ENCODE assay signal across 8 cellular contexts in genomic region chr1:200740291-200741212, GRCh38. TPM values are rescaled to one million over a fixed set of nuclear protein-coding genes. Genes with fewer than 3 reads are reported as not detected.
A peak's percentile ranks its signal among the peaks of the same experiment; 100 is the strongest.
DNase-seq lines count a peak whose midpoint lies in the region; ATAC-seq, FAIRE-seq and TF ChIP-seq lines count a peak whose summit lies in the region.

No MANE protein-coding gene starts in this region.

- dilution Hi-C loops in keratinocyte (cut with MboI; ENCODE audit: extremely low pct_ligation_motif_present, low sequenced_read_pairs) = no loop called here

- WGBS in thyroid gland, 2 donors = 8 to 13% methylated on average over 7 of the region's 7 CpGs

- FAIRE-seq in keratinocyte (lab: Jason Lieb, UNC) = no peak

- CTCF ChIA-PET in activated CD4-positive, alpha-beta T cell treated with anti-CD3 and anti-CD28 coated beads, Interleukin-2, amount 10 ng/mL, durations not matched to agents 7 days and 5 days (lab: Charles Lee) = interaction anchor here (0.7 kb wide), 1 partner anchor 1609 kb away, joined by 4 read pairs; no protein-coding TSS in a partner anchor

- no peaks in the 10 kb centered on the region for H3K9me1 ChIP-seq in keratinocyte (ENCODE audit: control insufficient read depth, extremely low read depth, insufficient read depth, low read length)

- no peaks in the 10 kb centered on the region for H3K9me3 Mint-ChIP-seq in activated CD4-positive, alpha-beta T cell treated with anti-CD3 and anti-CD28 coated beads, Interleukin-2, amount 10 ng/mL, durations not matched to agents 7 days and 5 days
- no peaks in the 10 kb centered on the region for H3K9me3 Mint-ChIP-seq in activated T-helper 2 cell treated with anti-CD3 and anti-CD28 coated beads, Interferon-gamma antibody, Interleukin-2, Interleukin-4, amounts not matched to agents 10 μg/mL and 5 μg/mL and 100 μg/mL, durations not matched to agents 14 hours and 24 hours and 36 hours

- peaks cover 58% of the 10 kb centered on the region for H3K79me2 ChIP-seq in keratinocyte (ENCODE audit: control insufficient read depth, insufficient read depth, low read length)

- no peak for TF ChIP-seq POLR2A in thyroid gland (IDR thresholded peaks at IDR 0.05)

- H2AFZ ChIP-seq in keratinocyte (ENCODE audit: control insufficient read depth, low read length) = no peak overlapping the region

- no peaks in the 10 kb centered on the region for H3K27me3 ChIP-seq in keratinocyte (ENCODE audit: control insufficient read depth, extremely low read depth, insufficient read depth, low read length)
- no peaks in the 10 kb centered on the region for H3K27me3 ChIP-seq in thyroid gland

- H3K36me3 ChIP-seq in keratinocyte (ENCODE audit: control insufficient read depth in 2 of 2, extremely low read depth in 1 of 2, insufficient read depth in 2 of 2, low read length in 2 of 2) (peaks cover 0 to 6% of the 10 kb centered on the region in 2 experiments), thyroid gland (no peaks in the 10 kb centered on the region)

- H3K4me2 ChIP-seq in keratinocyte (ENCODE audit: control insufficient read depth, extremely low read depth, insufficient read depth, low read depth, low read length) = peak overlapping the region; percentile 83

- no peak for DNase-seq in activated CD4-positive, alpha-beta T cell treated with anti-CD3 and anti-CD28 coated beads, Interleukin-2, amount 10 ng/mL, durations not matched to agents 7 days and 5 days
- DNase-seq in activated CD4-positive, alpha-beta T cell treated with anti-CD3 and anti-CD28 coated beads for 1 hour = no peak
- DNase-seq in activated T-helper 2 cell treated with anti-CD3 and anti-CD28 coated beads, Interferon-gamma antibody, Interleukin-2, Interleukin-4, amounts not matched to agents 10 μg/mL and 5 μg/mL and 100 μg/mL, durations not matched to agents 14 hours and 24 hours and 36 hours (ENCODE audit: low spot score) = no peak
- DNase-seq in keratinocyte (ENCODE audit: low read depth, low spot score) (no peak), thyroid gland (no peak), T-helper 9 cell (no peak), NCI-H748 treated with DMSO at 0.1 percent for 48 hours (lab: John Stamatoyannopoulos, UW) (no peak)

- no peak overlapping the region for H3K27ac Mint-ChIP-seq in activated CD4-positive, alpha-beta T cell treated with anti-CD3 and anti-CD28 coated beads, Interleukin-2, amount 10 ng/mL, durations not matched to agents 7 days and 5 days
- H3K27ac Mint-ChIP-seq in activated T-helper 2 cell treated with anti-CD3 and anti-CD28 coated beads, Interferon-gamma antibody, Interleukin-2, Interleukin-4, amounts not matched to agents 10 μg/mL and 5 μg/mL and 100 μg/mL, durations not matched to agents 14 hours and 24 hours and 36 hours = no peak overlapping the region

- no peaks in the 10 kb centered on the region for H3K36me3 Mint-ChIP-seq in activated CD4-positive, alpha-beta T cell treated with anti-CD3 and anti-CD28 coated beads, Interleukin-2, amount 10 ng/mL, durations not matched to agents 7 days and 5 days (ENCODE audit: low read depth)
- H3K36me3 Mint-ChIP-seq in activated T-helper 2 cell treated with anti-CD3 and anti-CD28 coated beads, Interferon-gamma antibody, Interleukin-2, Interleukin-4, amounts not matched to agents 10 μg/mL and 5 μg/mL and 100 μg/mL, durations not matched to agents 14 hours and 24 hours and 36 hours (ENCODE audit: low read depth) = no peaks in the 10 kb centered on the region

- peak overlapping the region; percentile 48 for H3K4me3 Mint-ChIP-seq in activated CD4-positive, alpha-beta T cell treated with anti-CD3 and anti-CD28 coated beads, Interleukin-2, amount 10 ng/mL, durations not matched to agents 7 days and 5 days
- peak overlapping the region; percentile 68 for H3K4me3 Mint-ChIP-seq in activated T-helper 2 cell treated with anti-CD3 and anti-CD28 coated beads, Interferon-gamma antibody, Interleukin-2, Interleukin-4, amounts not matched to agents 10 μg/mL and 5 μg/mL and 100 μg/mL, durations not matched to agents 14 hours and 24 hours and 36 hours (ENCODE audit: low read depth)

- H3K9ac ChIP-seq in keratinocyte (ENCODE audit: control insufficient read depth, extremely low read depth, insufficient read depth, low read length) = peak overlapping the region; percentile 75

- peak overlapping the region; percentile 61 to 100 (median 72) for H3K4me3 ChIP-seq in keratinocyte (ENCODE audit: control insufficient read depth in 2 of 3, extremely low read depth in 1 of 3, insufficient read depth in 2 of 3, low read depth in 1 of 3, low read length in 3 of 3)
- peak overlapping the region; percentile 83 to 91 (median 89) for H3K4me3 ChIP-seq in thyroid gland (replicated peaks in 1 of 3)

- H3K27ac ChIP-seq in keratinocyte (ENCODE audit: control insufficient read depth, insufficient read depth, low read length) = peak overlapping the region; percentile 68
- peak overlapping the region in 1 of 3 donors; percentile 100 for H3K27ac ChIP-seq in thyroid gland

- H3K9me3 ChIP-seq in keratinocyte (ENCODE audit: control insufficient read depth, low read depth, low read length) (no peaks in the 10 kb centered on the region), thyroid gland (no peaks in the 10 kb centered on the region)

- intact Hi-C loops in activated T-helper 2 cell treated with anti-CD3 and anti-CD28 coated beads, Interferon-gamma antibody, Interleukin-2, Interleukin-4, amounts not matched to agents 10 μg/mL and 5 μg/mL and 100 μg/mL, durations not matched to agents 14 hours and 24 hours and 36 hours (cut with micrococcal nuclease) = no loop called here
- intact Hi-C loops in thyroid gland (cut with DNase I) = loop anchor here (10.0 kb wide), 1 partner anchor 54 kb away; no protein-coding TSS in a partner anchor

- TF ChIP-seq CTCF in keratinocyte (optimal IDR thresholded peaks at IDR 0.05 in 1 of 3, IDR thresholded peaks at IDR 0.05 in 1 of 3, conservative IDR thresholded peaks at IDR 0.05 in 1 of 3; ENCODE audit: extremely low read depth in 1 of 3, insufficient read depth in 2 of 3, low read length in 3 of 3) (no peak), thyroid gland (IDR thresholded peaks at IDR 0.05) (no peak)

- ATAC-seq in HG02852 (IDR thresholded peaks at IDR 0.05; ENCODE audit: unreplicated experiment) = no peak

- H3K4me1 ChIP-seq in keratinocyte (ENCODE audit: control insufficient read depth, extremely low read depth, insufficient read depth, low read length) = peaks cover 21% of the 10 kb centered on the region
- H3K4me1 ChIP-seq in thyroid gland = peaks cover 25 to 36% of the 10 kb centered on the region in 2 donors

- H3K27me3 Mint-ChIP-seq in activated CD4-positive, alpha-beta T cell treated with anti-CD3 and anti-CD28 coated beads, Interleukin-2, amount 10 ng/mL, durations not matched to agents 7 days and 5 days = peaks cover 36% of the 10 kb centered on the region
- peaks cover 54% of the 10 kb centered on the region for H3K27me3 Mint-ChIP-seq in activated T-helper 2 cell treated with anti-CD3 and anti-CD28 coated beads, Interferon-gamma antibody, Interleukin-2, Interleukin-4, amounts not matched to agents 10 μg/mL and 5 μg/mL and 100 μg/mL, durations not matched to agents 14 hours and 24 hours and 36 hours (ENCODE audit: low read depth)

- POLR2A ChIA-PET in activated CD4-positive, alpha-beta T cell treated with anti-CD3 and anti-CD28 coated beads, Interleukin-2, amount 10 ng/mL, durations not matched to agents 7 days and 5 days (lab: Charles Lee) = no interaction called here

- peaks cover 30% of the 10 kb centered on the region for H3K4me1 Mint-ChIP-seq in activated CD4-positive, alpha-beta T cell treated with anti-CD3 and anti-CD28 coated beads, Interleukin-2, amount 10 ng/mL, durations not matched to agents 7 days and 5 days
- peaks cover 22% of the 10 kb centered on the region for H3K4me1 Mint-ChIP-seq in activated T-helper 2 cell treated with anti-CD3 and anti-CD28 coated beads, Interferon-gamma antibody, Interleukin-2, Interleukin-4, amounts not matched to agents 10 μg/mL and 5 μg/mL and 100 μg/mL, durations not matched to agents 14 hours and 24 hours and 36 hours (ENCODE audit: low read depth)

- H4K20me1 ChIP-seq in keratinocyte (ENCODE audit: control insufficient read depth, extremely low read depth, insufficient read depth, low read length) = peaks cover 4% of the 10 kb centered on the region

RNA-seq across cellular contexts. Expression of gene CAMSAP2, which starts 1.9 kb away (rescaled TPM):
- total RNA-seq in activated CD4-positive, alpha-beta T cell treated with anti-CD3 and anti-CD28 coated beads, Interleukin-2, amount 10 ng/mL, durations not matched to agents 7 days and 5 days = under 1 TPM; 0.81 to 0.82 TPM
- total RNA-seq in activated T-helper 2 cell treated with anti-CD3 and anti-CD28 coated beads, Interferon-gamma antibody, Interleukin-2, Interleukin-4, amounts not matched to agents 10 μg/mL and 5 μg/mL and 100 μg/mL, durations not matched to agents 14 hours and 24 hours and 36 hours = 0.52 and 0.97 TPM in 2 replicates
- polyA plus RNA-seq in keratinocyte = 28.9 to 47.8 TPM (median 38.2 TPM) in 3 replicates
- polyA plus RNA-seq in keratinocyte (2011; ENCODE audit: low read depth) = 76.4 TPM
- 23.1 and 45.8 TPM in 2 replicates for polyA plus RNA-seq in keratinocyte (2011; cell fraction: cytosol; rRNA removed)
- polyA plus RNA-seq in keratinocyte (2011; cell fraction: nucleus; rRNA removed) = 52.8 and 62.3 TPM in 2 replicates
- 38.7 and 42.8 TPM in 2 replicates for polyA plus RNA-seq in keratinocyte (2012; ENCODE audit: low replicate concordance)
- 28.0 to 91.3 TPM (median 69.4 TPM) in 3 replicates for polyA minus RNA-seq in keratinocyte
- 44.1 TPM for polyA minus RNA-seq in keratinocyte (2011; cell fraction: cytosol; rRNA and poly(A)+ RNA removed)
- polyA minus RNA-seq in keratinocyte (2011; cell fraction: nucleus; rRNA and poly(A)+ RNA removed) = 64.9 and 170 TPM in 2 replicates
- 10 to 100 TPM; 36.3 to 53.5 (median 41.8) TPM for total RNA-seq in thyroid gland

Comparison
In these comparisons a context has a peak if more than half of its experiments do, and no peak if none do; other contexts are left out.
1. RNA of gene CAMSAP2, which starts 1.9 kb away (total RNA-seq): 36.3 to 53.5 TPM in thyroid gland; 0.81 to 0.82 TPM in activated CD4-positive, alpha-beta T cell treated with anti-CD3 and anti-CD28 coated beads, Interleukin-2, amount 10 ng/mL, durations not matched to agents 7 days and 5 days and 0.52 to 0.97 TPM in activated T-helper 2 cell treated with anti-CD3 and anti-CD28 coated beads, Interferon-gamma antibody, Interleukin-2, Interleukin-4, amounts not matched to agents 10 μg/mL and 5 μg/mL and 100 μg/mL, durations not matched to agents 14 hours and 24 hours and 36 hours; every median in the first group is over 10 times any median in the second.